In the genomic region with DNA sequence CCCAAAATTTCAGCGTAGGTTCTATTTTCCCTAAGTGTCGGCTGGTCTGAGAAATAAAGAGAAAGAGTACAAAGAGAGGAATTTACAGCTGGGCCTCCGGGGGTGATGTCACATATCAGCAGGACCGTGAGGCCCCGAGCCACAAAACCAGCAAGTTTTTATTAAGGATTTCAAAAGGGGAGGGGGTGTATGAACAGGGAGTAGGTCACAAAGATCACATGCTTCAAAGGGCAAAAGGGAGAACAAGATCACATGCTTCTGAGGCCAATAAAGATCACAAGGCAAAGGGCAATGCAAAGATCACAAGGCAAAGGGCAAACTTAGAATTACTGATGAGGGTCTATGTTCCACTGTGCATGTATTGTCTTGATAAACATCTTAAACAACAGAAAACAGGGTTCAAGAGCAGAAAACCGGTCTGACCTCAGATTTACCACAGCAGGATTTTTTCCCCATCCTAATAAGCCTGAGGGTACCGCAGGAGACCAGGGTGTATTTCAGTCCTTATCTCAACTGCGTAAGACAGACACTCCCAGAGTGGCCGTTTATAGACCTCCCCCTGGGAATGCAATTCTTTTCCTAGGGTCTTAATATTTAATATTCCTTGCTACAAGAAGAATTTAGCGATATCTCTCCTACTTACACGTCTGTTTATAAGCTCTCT, we compare ENCODE assay signal across 7 cellular contexts. TPM values are rescaled to one million over a fixed set of nuclear protein-coding genes. Genes with fewer than 3 reads are reported as not detected.
"Had no signal": no experiment of that assay in that cellular context is flagged by ENCODE, and none has a peak within 500 bp of the region (broad histone marks: within the 10 kb centered on the region; RNA-seq: fewer than 3 reads in every experiment).

A gene (minus strand): TSS at position 134 of the 664 bp plus-strand sequence. CDS start 13,602 bp downstream, outside the sequence.

RNA-seq across cellular contexts. Expression of the gene that starts here (rescaled TPM):
- total RNA-seq: activated CD4-positive, alpha-beta memory T cell treated with anti-CD3 and anti-CD28 coated beads, Interleukin-2, amount 10 ng/mL, durations not matched to agents 7 days and 5 days; activated CD8-positive, alpha-beta memory T cell treated with anti-CD3 and anti-CD28 coated beads, Interleukin-2, amount 10 ng/mL, durations not matched to agents 7 days and 5 days; aorta; cardiac muscle cell; M059J; RPMI7951; T-helper 2 cell treated with Interferon-gamma antibody and Interleukin-4, amounts not matched to agents 100 ng/mL and 5 ng/mL, for 36 hours had no signal
- polyA plus RNA-seq: aorta, cardiac muscle cell had no signal
